8 cellular contexts compared by ENCODE assay signal in the genomic region with DNA sequence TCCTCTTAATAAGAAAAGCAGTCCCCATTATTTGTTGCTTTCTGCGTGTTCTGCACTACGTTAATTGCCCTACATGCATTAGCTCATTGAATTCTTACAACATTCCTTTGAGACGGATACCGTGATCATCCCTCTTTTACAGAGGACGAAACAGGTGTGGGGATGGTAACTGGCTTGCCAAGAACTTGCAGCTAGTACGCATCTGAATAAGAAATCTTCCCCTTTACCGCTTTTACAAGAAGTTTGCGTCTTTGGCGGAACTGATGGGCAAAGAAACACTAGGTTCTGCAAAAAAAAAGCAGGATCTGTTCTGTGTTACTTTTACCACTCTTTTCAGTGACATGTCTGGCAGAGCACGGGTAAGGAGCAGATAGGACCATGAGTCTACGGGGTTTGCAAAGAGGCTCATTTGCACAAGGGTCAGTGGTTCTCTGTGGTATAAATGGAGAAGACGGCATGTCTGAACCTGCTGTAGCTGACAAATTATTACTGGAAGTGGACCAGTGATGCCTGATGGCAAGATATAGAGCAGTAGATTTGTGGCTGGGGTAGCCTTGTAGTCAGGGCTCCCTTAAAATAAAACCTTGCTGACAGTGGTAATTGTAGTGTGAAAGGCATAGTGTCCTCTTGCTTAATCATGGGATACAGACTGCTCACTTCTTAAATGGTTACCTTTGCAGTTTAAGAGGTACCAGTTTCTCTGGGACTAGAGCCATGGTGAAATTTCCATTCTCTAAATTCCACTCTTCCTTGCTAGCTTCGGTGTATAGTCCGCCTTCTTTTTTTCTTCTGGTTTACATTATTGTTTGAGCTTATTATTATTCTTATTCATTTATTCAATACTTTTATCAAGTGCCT. TPM values are rescaled to one million over a fixed set of nuclear protein-coding genes. Genes with fewer than 3 reads are reported as not detected.
DNase-seq lines count a peak whose midpoint lies in the region; ATAC-seq, FAIRE-seq and TF ChIP-seq lines count a peak whose summit lies in the region.

No MANE protein-coding gene starts in this region.

- no peak for TF ChIP-seq CTCF in Loucy (conservative IDR thresholded peaks at IDR 0.05; ENCODE audit: low read length)
- TF ChIP-seq CTCF in keratinocyte (optimal IDR thresholded peaks at IDR 0.05 in 1 of 3, IDR thresholded peaks at IDR 0.05 in 1 of 3, conservative IDR thresholded peaks at IDR 0.05 in 1 of 3; ENCODE audit: extremely low read depth in 1 of 3, insufficient read depth in 2 of 3, low read length in 3 of 3) = no peak

- H3K4me3 ChIP-seq in Loucy (ENCODE audit: low read length, poor library complexity, severe bottlenecking) (peak overlapping the region; percentile 89), adipocyte (ENCODE audit: low read length) (peak overlapping the region; percentile 96), keratinocyte (ENCODE audit: control insufficient read depth in 2 of 3, extremely low read depth in 1 of 3, insufficient read depth in 2 of 3, low read depth in 1 of 3, low read length in 3 of 3) (peak overlapping the region; percentile 70 to 90 (median 85))

- peaks cover 13% of the 10 kb centered on the region for H4K20me1 ChIP-seq in Loucy (ENCODE audit: insufficient read depth, low read length, poor library complexity, severe bottlenecking)
- H4K20me1 ChIP-seq in keratinocyte (ENCODE audit: control insufficient read depth, extremely low read depth, insufficient read depth, low read length) = no peaks in the 10 kb centered on the region

- H3K27me3 ChIP-seq in Loucy (ENCODE audit: insufficient read depth, low read length, poor library complexity, severe bottlenecking) (peaks cover 7% of the 10 kb centered on the region), adipocyte (replicated peaks; ENCODE audit: control insufficient read depth, insufficient read depth, low read length) (no peaks in the 10 kb centered on the region), keratinocyte (ENCODE audit: control insufficient read depth, extremely low read depth, insufficient read depth, low read length) (no peaks in the 10 kb centered on the region)

- peak; percentile 26 for DNase-seq in Caki2 (ENCODE audit: low read depth)
- no peak for DNase-seq in adipocyte (ENCODE audit: low read depth)
- no peak for DNase-seq in keratinocyte (ENCODE audit: low read depth, low spot score)
- DNase-seq in DMS114 treated with DMSO at 0.1 percent for 48 hours (lab: John Stamatoyannopoulos, UW; ENCODE audit: unreplicated experiment) = no peak
- DNase-seq in DMS53 (lab: John Stamatoyannopoulos, UW) = no peak

- H2AFZ ChIP-seq in Loucy (ENCODE audit: low read length) = peak overlapping the region; percentile 84
- peak overlapping the region; percentile 98 for H2AFZ ChIP-seq in keratinocyte (ENCODE audit: control insufficient read depth, low read length)

- H3K36me3 ChIP-seq in Loucy (ENCODE audit: insufficient read depth, low read length) (peaks cover 15% of the 10 kb centered on the region; the same call in 1 of the 2 replicates), adipocyte (ENCODE audit: control insufficient read depth, insufficient read depth, low read length, severe bottlenecking) (peaks cover 6% of the 10 kb centered on the region), keratinocyte (ENCODE audit: control insufficient read depth in 2 of 2, extremely low read depth in 1 of 2, insufficient read depth in 2 of 2, low read length in 2 of 2) (peaks cover 1 to 8% of the 10 kb centered on the region in 2 experiments)

- dilution Hi-C loops in keratinocyte (cut with MboI; ENCODE audit: extremely low pct_ligation_motif_present, low sequenced_read_pairs) = loop anchor here (25.0 kb wide), 1 partner anchor 113 kb away; the partner anchor contains the start of gene TMC5

- in situ Hi-C loops in Caki2 (cut with HindIII; ENCODE audit: low pct_unique_long_range_greater_than_20kb, low sequenced_read_pairs) = loop anchor here (25.0 kb wide), 1 partner anchor 413 kb away; the partner anchor contains the start of gene ITPRIPL2

- H3K27ac ChIP-seq in keratinocyte (ENCODE audit: control insufficient read depth, insufficient read depth, low read length) = peak overlapping the region; percentile 50
- H3K27ac ChIP-seq in temporal lobe (ENCODE audit: low read depth, low read length) = peak overlapping the region; percentile 62

- no peaks in the 10 kb centered on the region for H3K9me3 ChIP-seq in Loucy (ENCODE audit: insufficient read depth, low read depth, low read length)
- no peaks in the 10 kb centered on the region for H3K9me3 ChIP-seq in adipocyte (ENCODE audit: control insufficient read depth, low read length)
- H3K9me3 ChIP-seq in keratinocyte (ENCODE audit: control insufficient read depth, low read depth, low read length) = no peaks in the 10 kb centered on the region

- peak overlapping the region; percentile 95 for H3K9ac ChIP-seq in Loucy (ENCODE audit: low read depth, low read length, poor library complexity, severe bottlenecking)
- peak overlapping the region; percentile 88 for H3K9ac ChIP-seq in adipocyte (ENCODE audit: low read length)
- peak overlapping the region; percentile 83 for H3K9ac ChIP-seq in keratinocyte (ENCODE audit: control insufficient read depth, extremely low read depth, insufficient read depth, low read length)

- H3K4me2 ChIP-seq in Loucy (ENCODE audit: low read depth, low read length, poor library complexity, severe bottlenecking) (peak overlapping the region; percentile 96), keratinocyte (ENCODE audit: control insufficient read depth, extremely low read depth, insufficient read depth, low read depth, low read length) (peak overlapping the region; percentile 86)

- no peak for ATAC-seq in GM18870 (IDR thresholded peaks at IDR 0.05; ENCODE audit: unreplicated experiment)

- H3K9me1 ChIP-seq in keratinocyte (ENCODE audit: control insufficient read depth, extremely low read depth, insufficient read depth, low read length) = no peaks in the 10 kb centered on the region

- no peaks in the 10 kb centered on the region for H3F3A ChIP-seq in Loucy (ENCODE audit: low read depth)

- peaks cover 66% of the 10 kb centered on the region for H3K79me2 ChIP-seq in Loucy (ENCODE audit: insufficient read depth, low read length)
- peaks cover 36% of the 10 kb centered on the region for H3K79me2 ChIP-seq in keratinocyte (ENCODE audit: control insufficient read depth, insufficient read depth, low read length)

- peak; percentile 5 for FAIRE-seq in keratinocyte (lab: Jason Lieb, UNC)

- peaks cover 47% of the 10 kb centered on the region for H3K4me1 ChIP-seq in Loucy (ENCODE audit: insufficient read depth, low read length, poor library complexity, severe bottlenecking)
- peaks cover 20% of the 10 kb centered on the region for H3K4me1 ChIP-seq in adipocyte (ENCODE audit: control insufficient read depth, insufficient read depth, low read length)
- peaks cover 24% of the 10 kb centered on the region for H3K4me1 ChIP-seq in keratinocyte (ENCODE audit: control insufficient read depth, extremely low read depth, insufficient read depth, low read length)

- H3K9me2 ChIP-seq in Loucy (replicated peaks; ENCODE audit: low read depth, low read length) = no peaks in the 10 kb centered on the region

RNA-seq across cellular contexts. Expression of gene CCP110, which starts 1.4 kb away (rescaled TPM):
- 8.6 and 10.1 TPM in 2 replicates for total RNA-seq in Caki2 (2014; rRNA removed; shearing (Covaris generic); ENCODE audit: low replicate concordance)
- polyA plus RNA-seq in keratinocyte = 2.9 to 5.5 TPM (median 4.1 TPM) in 3 replicates
- 5.0 TPM for polyA plus RNA-seq in keratinocyte (2011; ENCODE audit: low read depth)
- polyA plus RNA-seq in keratinocyte (2011; cell fraction: cytosol; rRNA removed) = 1.8 and 3.2 TPM in 2 replicates
- polyA plus RNA-seq in keratinocyte (2011; cell fraction: nucleus; rRNA removed) = 3.0 and 4.4 TPM in 2 replicates
- 1.8 and 4.1 TPM in 2 replicates for polyA plus RNA-seq in keratinocyte (2012; ENCODE audit: low replicate concordance)
- 0.98 to 4.3 TPM (median 1.5 TPM) in 3 replicates for polyA minus RNA-seq in keratinocyte
- 1.7 TPM for polyA minus RNA-seq in keratinocyte (2011; cell fraction: cytosol; rRNA and poly(A)+ RNA removed)
- polyA minus RNA-seq in keratinocyte (2011; cell fraction: nucleus; rRNA and poly(A)+ RNA removed) = 2.2 and 5.2 TPM in 2 replicates
- 73.5 TPM for total RNA-seq in temporal lobe

RNA-seq across cellular contexts. Expression of gene GDE1, which starts 3.2 kb away (rescaled TPM):
- 85.5 and 97.7 TPM in 2 replicates for total RNA-seq in Caki2 (2014; rRNA removed; shearing (Covaris generic); ENCODE audit: low replicate concordance)
- polyA plus RNA-seq in keratinocyte = 33.9 to 70.5 TPM (median 52.9 TPM) in 3 replicates
- 46.7 TPM for polyA plus RNA-seq in keratinocyte (2011; ENCODE audit: low read depth)
- 59.4 and 93.2 TPM in 2 replicates for polyA plus RNA-seq in keratinocyte (2011; cell fraction: cytosol; rRNA removed)
- polyA plus RNA-seq in keratinocyte (2011; cell fraction: nucleus; rRNA removed) = 34.0 and 40.6 TPM in 2 replicates
- 54.6 and 76.8 TPM in 2 replicates for polyA plus RNA-seq in keratinocyte (2012; ENCODE audit: low replicate concordance)
- 10.6 to 40.8 TPM (median 20.3 TPM) in 3 replicates for polyA minus RNA-seq in keratinocyte
- polyA minus RNA-seq in keratinocyte (2011; cell fraction: cytosol; rRNA and poly(A)+ RNA removed) = 28.8 TPM
- 11.8 and 22.5 TPM in 2 replicates for polyA minus RNA-seq in keratinocyte (2011; cell fraction: nucleus; rRNA and poly(A)+ RNA removed)
- 29.7 TPM for total RNA-seq in temporal lobe

RNA-seq across cellular contexts. Expression of gene VPS35L, which starts 30.4 kb away (rescaled TPM):
- 16.3 and 20.7 TPM in 2 replicates for total RNA-seq in Caki2 (2014; rRNA removed; shearing (Covaris generic); ENCODE audit: low replicate concordance)
- 16.0 to 26.2 TPM (median 22.1 TPM) in 3 replicates for polyA plus RNA-seq in keratinocyte
- polyA plus RNA-seq in keratinocyte (2011; ENCODE audit: low read depth) = 10.9 TPM
- polyA plus RNA-seq in keratinocyte (2011; cell fraction: cytosol; rRNA removed) = 28.9 and 32.7 TPM in 2 replicates
- polyA plus RNA-seq in keratinocyte (2011; cell fraction: nucleus; rRNA removed) = 37.1 and 44.0 TPM in 2 replicates
- polyA plus RNA-seq in keratinocyte (2012; ENCODE audit: low replicate concordance) = 10.0 and 20.4 TPM in 2 replicates
- 26.6 to 63.7 TPM (median 51.4 TPM) in 3 replicates for polyA minus RNA-seq in keratinocyte
- 48.2 TPM for polyA minus RNA-seq in keratinocyte (2011; cell fraction: cytosol; rRNA and poly(A)+ RNA removed)
- 25.6 and 55.2 TPM in 2 replicates for polyA minus RNA-seq in keratinocyte (2011; cell fraction: nucleus; rRNA and poly(A)+ RNA removed)
- total RNA-seq in temporal lobe = 34.7 TPM
